2 cellular contexts compared by ENCODE assay signal in the genomic region with DNA sequence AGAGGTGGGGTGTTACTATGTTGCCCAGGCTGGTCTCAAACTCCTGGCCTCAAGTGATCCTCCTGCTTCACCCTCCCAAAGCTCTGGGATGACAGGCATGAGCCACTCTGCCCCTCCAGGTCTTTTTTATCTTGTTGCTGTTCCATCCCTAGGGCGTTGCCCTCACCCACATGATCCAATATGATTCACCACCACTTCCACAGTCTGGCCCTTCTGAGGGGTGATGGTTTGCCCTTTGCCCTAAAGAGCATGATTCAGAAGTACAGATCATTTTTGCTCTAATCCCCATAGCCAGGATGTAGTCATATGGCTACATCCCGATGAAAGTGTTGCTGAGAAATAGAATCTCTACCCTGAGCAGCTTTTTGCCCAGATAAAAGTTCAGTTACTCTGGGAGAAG.
A peak's percentile ranks its signal among the peaks of the same experiment; 100 is the strongest.
TF ChIP-seq lines count a peak whose summit lies in the region.

No MANE protein-coding gene starts in this region.

TF ChIP-seq in HepG2, 621 proteins besides CTCF, POLR2A, EP300 and RAD21 (continues in another document):
- TF ChIP-seq, protein P1, sequence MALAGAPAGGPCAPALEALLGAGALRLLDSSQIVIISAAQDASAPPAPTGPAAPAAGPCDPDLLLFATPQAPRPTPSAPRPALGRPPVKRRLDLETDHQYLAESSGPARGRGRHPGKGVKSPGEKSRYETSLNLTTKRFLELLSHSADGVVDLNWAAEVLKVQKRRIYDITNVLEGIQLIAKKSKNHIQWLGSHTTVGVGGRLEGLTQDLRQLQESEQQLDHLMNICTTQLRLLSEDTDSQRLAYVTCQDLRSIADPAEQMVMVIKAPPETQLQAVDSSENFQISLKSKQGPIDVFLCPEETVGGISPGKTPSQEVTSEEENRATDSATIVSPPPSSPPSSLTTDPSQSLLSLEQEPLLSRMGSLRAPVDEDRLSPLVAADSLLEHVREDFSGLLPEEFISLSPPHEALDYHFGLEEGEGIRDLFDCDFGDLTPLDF (CRISPR knock-in tag; IDR thresholded peaks at IDR 0.05), result no peak
- TF ChIP-seq, protein P2, sequence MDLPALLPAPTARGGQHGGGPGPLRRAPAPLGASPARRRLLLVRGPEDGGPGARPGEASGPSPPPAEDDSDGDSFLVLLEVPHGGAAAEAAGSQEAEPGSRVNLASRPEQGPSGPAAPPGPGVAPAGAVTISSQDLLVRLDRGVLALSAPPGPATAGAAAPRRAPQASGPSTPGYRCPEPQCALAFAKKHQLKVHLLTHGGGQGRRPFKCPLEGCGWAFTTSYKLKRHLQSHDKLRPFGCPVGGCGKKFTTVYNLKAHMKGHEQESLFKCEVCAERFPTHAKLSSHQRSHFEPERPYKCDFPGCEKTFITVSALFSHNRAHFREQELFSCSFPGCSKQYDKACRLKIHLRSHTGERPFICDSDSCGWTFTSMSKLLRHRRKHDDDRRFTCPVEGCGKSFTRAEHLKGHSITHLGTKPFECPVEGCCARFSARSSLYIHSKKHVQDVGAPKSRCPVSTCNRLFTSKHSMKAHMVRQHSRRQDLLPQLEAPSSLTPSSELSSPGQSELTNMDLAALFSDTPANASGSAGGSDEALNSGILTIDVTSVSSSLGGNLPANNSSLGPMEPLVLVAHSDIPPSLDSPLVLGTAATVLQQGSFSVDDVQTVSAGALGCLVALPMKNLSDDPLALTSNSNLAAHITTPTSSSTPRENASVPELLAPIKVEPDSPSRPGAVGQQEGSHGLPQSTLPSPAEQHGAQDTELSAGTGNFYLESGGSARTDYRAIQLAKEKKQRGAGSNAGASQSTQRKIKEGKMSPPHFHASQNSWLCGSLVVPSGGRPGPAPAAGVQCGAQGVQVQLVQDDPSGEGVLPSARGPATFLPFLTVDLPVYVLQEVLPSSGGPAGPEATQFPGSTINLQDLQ (CRISPR knock-in tag; IDR thresholded peaks at IDR 0.05), result no peak
- TF ChIP-seq XRCC5 (optimal IDR thresholded peaks at IDR 0.05; ENCODE audit: low read length), result peak; percentile 20
- TF ChIP-seq, protein P3, sequence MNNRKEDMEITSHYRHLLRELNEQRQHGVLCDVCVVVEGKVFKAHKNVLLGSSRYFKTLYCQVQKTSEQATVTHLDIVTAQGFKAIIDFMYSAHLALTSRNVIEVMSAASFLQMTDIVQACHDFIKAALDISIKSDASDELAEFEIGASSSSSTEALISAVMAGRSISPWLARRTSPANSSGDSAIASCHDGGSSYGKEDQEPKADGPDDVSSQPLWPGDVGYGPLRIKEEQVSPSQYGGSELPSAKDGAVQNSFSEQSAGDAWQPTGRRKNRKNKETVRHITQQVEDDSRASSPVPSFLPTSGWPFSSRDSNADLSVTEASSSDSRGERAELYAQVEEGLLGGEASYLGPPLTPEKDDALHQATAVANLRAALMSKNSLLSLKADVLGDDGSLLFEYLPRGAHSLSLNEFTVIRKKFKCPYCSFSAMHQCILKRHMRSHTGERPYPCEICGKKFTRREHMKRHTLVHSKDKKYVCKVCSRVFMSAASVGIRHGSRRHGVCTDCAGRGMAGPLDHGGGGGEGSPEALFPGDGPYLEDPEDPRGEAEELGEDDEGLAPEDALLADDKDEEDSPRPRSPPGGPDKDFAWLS (CRISPR knock-in tag; IDR thresholded peaks at IDR 0.05; ENCODE audit: borderline replicate concordance), result no peak
- TF ChIP-seq RARA (CRISPR knock-in tag; IDR thresholded peaks at IDR 0.05), result no peak
- no peak for TF ChIP-seq ZNF30 (CRISPR knock-in tag; IDR thresholded peaks at IDR 0.05)
- TF ChIP-seq FOSL2 (CRISPR knock-in tag; IDR thresholded peaks at IDR 0.05), result peak; percentile 79
- TF ChIP-seq, protein P4, sequence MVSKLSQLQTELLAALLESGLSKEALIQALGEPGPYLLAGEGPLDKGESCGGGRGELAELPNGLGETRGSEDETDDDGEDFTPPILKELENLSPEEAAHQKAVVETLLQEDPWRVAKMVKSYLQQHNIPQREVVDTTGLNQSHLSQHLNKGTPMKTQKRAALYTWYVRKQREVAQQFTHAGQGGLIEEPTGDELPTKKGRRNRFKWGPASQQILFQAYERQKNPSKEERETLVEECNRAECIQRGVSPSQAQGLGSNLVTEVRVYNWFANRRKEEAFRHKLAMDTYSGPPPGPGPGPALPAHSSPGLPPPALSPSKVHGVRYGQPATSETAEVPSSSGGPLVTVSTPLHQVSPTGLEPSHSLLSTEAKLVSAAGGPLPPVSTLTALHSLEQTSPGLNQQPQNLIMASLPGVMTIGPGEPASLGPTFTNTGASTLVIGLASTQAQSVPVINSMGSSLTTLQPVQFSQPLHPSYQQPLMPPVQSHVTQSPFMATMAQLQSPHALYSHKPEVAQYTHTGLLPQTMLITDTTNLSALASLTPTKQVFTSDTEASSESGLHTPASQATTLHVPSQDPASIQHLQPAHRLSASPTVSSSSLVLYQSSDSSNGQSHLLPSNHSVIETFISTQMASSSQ (IDR thresholded peaks at IDR 0.05; ENCODE audit: low read depth), result no peak
- TF ChIP-seq, protein P4 (CRISPR knock-in tag; IDR thresholded peaks at IDR 0.05; ENCODE audit: borderline replicate concordance), result no peak
- TF ChIP-seq, protein P5, sequence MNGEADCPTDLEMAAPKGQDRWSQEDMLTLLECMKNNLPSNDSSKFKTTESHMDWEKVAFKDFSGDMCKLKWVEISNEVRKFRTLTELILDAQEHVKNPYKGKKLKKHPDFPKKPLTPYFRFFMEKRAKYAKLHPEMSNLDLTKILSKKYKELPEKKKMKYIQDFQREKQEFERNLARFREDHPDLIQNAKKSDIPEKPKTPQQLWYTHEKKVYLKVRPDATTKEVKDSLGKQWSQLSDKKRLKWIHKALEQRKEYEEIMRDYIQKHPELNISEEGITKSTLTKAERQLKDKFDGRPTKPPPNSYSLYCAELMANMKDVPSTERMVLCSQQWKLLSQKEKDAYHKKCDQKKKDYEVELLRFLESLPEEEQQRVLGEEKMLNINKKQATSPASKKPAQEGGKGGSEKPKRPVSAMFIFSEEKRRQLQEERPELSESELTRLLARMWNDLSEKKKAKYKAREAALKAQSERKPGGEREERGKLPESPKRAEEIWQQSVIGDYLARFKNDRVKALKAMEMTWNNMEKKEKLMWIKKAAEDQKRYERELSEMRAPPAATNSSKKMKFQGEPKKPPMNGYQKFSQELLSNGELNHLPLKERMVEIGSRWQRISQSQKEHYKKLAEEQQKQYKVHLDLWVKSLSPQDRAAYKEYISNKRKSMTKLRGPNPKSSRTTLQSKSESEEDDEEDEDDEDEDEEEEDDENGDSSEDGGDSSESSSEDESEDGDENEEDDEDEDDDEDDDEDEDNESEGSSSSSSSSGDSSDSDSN (CRISPR knock-in tag; IDR thresholded peaks at IDR 0.05), result no peak

TF ChIP-seq in WTC11, 78 proteins besides CTCF, POLR2A, EP300 and RAD21 (continues in another document):
- TF ChIP-seq RORB (CRISPR knock-in tag; IDR thresholded peaks at IDR 0.05) (no peak), ZNF671 (CRISPR knock-in tag; IDR thresholded peaks at IDR 0.05) (no peak), SMAD4 (CRISPR knock-in tag; IDR thresholded peaks at IDR 0.05) (no peak), MXD4 (CRISPR knock-in tag; IDR thresholded peaks at IDR 0.05; ENCODE audit: borderline replicate concordance) (no peak), ELF4 (CRISPR knock-in tag; IDR thresholded peaks at IDR 0.05; ENCODE audit: low read depth) (no peak), FOXJ3 (CRISPR knock-in tag; IDR thresholded peaks at IDR 0.05; ENCODE audit: borderline replicate concordance) (no peak), TP53 (CRISPR knock-in tag; IDR thresholded peaks at IDR 0.05) (no peak), TEAD1 (CRISPR knock-in tag; IDR thresholded peaks at IDR 0.05) (no peak), GABPB1 (CRISPR knock-in tag; IDR thresholded peaks at IDR 0.05) (no peak), ZBTB21 (CRISPR knock-in tag; IDR thresholded peaks at IDR 0.05; ENCODE audit: borderline replicate concordance) (no peak), JUN (CRISPR knock-in tag; IDR thresholded peaks at IDR 0.05) (no peak)
- TF ChIP-seq, protein P6, sequence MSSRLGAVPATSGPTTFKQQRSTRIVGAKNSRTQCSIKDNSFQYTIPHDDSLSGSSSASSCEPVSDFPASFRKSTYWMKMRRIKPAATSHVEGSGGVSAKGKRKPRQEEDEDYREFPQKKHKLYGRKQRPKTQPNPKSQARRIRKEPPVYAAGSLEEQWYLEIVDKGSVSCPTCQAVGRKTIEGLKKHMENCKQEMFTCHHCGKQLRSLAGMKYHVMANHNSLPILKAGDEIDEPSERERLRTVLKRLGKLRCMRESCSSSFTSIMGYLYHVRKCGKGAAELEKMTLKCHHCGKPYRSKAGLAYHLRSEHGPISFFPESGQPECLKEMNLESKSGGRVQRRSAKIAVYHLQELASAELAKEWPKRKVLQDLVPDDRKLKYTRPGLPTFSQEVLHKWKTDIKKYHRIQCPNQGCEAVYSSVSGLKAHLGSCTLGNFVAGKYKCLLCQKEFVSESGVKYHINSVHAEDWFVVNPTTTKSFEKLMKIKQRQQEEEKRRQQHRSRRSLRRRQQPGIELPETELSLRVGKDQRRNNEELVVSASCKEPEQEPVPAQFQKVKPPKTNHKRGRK (CRISPR knock-in tag; IDR thresholded peaks at IDR 0.05; ENCODE audit: borderline replicate concordance), result no peak
- TF ChIP-seq, protein P7, sequence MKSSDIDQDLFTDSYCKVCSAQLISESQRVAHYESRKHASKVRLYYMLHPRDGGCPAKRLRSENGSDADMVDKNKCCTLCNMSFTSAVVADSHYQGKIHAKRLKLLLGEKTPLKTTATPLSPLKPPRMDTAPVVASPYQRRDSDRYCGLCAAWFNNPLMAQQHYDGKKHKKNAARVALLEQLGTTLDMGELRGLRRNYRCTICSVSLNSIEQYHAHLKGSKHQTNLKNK (CRISPR knock-in tag; IDR thresholded peaks at IDR 0.05), result no peak
- TF ChIP-seq, protein P8, sequence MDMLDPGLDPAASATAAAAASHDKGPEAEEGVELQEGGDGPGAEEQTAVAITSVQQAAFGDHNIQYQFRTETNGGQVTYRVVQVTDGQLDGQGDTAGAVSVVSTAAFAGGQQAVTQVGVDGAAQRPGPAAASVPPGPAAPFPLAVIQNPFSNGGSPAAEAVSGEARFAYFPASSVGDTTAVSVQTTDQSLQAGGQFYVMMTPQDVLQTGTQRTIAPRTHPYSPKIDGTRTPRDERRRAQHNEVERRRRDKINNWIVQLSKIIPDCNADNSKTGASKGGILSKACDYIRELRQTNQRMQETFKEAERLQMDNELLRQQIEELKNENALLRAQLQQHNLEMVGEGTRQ (CRISPR knock-in tag; IDR thresholded peaks at IDR 0.05), result no peak
- TF ChIP-seq, protein P9, sequence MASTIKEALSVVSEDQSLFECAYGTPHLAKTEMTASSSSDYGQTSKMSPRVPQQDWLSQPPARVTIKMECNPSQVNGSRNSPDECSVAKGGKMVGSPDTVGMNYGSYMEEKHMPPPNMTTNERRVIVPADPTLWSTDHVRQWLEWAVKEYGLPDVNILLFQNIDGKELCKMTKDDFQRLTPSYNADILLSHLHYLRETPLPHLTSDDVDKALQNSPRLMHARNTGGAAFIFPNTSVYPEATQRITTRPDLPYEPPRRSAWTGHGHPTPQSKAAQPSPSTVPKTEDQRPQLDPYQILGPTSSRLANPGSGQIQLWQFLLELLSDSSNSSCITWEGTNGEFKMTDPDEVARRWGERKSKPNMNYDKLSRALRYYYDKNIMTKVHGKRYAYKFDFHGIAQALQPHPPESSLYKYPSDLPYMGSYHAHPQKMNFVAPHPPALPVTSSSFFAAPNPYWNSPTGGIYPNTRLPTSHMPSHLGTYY (CRISPR knock-in tag; IDR thresholded peaks at IDR 0.05), result no peak
- TF ChIP-seq, protein P10, sequence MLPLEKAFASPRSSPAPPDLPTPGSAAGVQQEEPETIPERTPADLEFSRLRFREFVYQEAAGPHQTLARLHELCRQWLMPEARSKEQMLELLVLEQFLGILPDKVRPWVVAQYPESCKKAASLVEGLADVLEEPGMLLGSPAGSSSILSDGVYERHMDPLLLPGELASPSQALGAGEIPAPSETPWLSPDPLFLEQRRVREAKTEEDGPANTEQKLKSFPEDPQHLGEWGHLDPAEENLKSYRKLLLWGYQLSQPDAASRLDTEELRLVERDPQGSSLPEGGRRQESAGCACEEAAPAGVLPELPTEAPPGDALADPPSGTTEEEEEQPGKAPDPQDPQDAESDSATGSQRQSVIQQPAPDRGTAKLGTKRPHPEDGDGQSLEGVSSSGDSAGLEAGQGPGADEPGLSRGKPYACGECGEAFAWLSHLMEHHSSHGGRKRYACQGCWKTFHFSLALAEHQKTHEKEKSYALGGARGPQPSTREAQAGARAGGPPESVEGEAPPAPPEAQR (CRISPR knock-in tag; IDR thresholded peaks at IDR 0.05), result no peak
- TF ChIP-seq, protein P11, sequence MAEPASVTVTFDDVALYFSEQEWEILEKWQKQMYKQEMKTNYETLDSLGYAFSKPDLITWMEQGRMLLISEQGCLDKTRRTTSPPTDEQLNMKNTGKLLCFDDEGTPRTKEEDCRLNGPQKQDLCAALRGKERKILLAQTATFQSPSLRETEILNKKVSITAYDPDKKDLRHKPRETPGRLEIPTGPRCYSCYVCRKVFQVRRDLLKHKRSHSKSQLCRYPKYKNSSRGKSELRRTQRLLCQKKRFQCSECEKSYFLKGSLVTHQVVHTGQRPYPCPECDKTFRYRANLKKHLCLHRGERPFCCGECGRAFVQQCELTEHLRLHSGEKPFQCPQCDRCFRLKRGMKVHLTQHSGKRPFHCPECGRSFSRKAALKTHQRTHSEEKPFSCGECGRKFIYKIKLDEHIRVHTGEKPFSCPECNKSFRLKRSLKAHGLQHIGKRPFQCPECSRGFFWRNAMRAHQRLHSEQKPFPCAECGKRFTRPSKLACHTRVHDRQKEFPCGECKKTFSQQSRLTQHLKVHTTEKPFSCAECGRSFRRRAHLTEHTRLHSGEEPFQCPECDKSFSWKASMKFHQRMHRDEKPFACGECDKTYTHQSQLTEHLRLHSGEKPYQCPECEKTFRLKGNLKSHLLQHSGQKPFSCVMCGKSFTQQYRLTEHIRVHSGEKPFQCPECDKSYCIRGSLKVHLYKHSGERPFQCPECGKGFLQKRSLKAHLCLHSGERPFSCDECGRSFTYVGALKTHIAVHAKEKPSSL (CRISPR knock-in tag; conservative IDR thresholded peaks at IDR 0.05), result no peak
